16 cellular contexts compared by ENCODE assay signal in genomic region chr7:157483515-157483914, GRCh38.
DNase-seq lines count a peak whose midpoint lies in the region; ATAC-seq and TF ChIP-seq lines count a peak whose summit lies in the region.
"Had no signal": no experiment of that assay in that cellular context is flagged by ENCODE, and none has a peak within 500 bp of the region (broad histone marks: within the 10 kb centered on the region; RNA-seq: fewer than 3 reads in every experiment).

No MANE protein-coding gene starts in this region.

- peak overlapping the region; percentile 29 for H3K27ac Mint-ChIP-seq in T-helper 2 cell treated with Interferon-gamma antibody and Interleukin-4, amounts not matched to agents 5 μg/mL and 100 μg/mL, for 36 hours

- H3K9me3 ChIP-seq in BLaER1 treated with 17β-estradiol and CSF1 and Interleukin-3, amounts not matched to agents 10 nM and 100 nM (replicated peaks in 1 of 11), result no peaks in the 10 kb centered on the region

- TF ChIP-seq CTCF in coronary artery (IDR thresholded peaks at IDR 0.05), result no peak
- TF ChIP-seq CTCF in GM10248 (IDR thresholded peaks at IDR 0.05; ENCODE audit: control extremely low read depth, extremely low read depth, low read depth, missing control alignments), result no peak

- CTCF ChIA-PET in GM10248 (lab: Yijun Ruan, JAX), result no interaction called here

- POLR2A ChIA-PET in GM10248 (lab: Yijun Ruan, JAX), result no interaction called here

- no peak for DNase-seq in T-helper 2 cell treated with Interferon-gamma antibody and Interleukin-4, amounts not matched to agents 5 μg/mL and 100 μg/mL, for 36 hours (ENCODE audit: low spot score)
- DNase-seq in T-helper 2 cell, result no peak
- DNase-seq in coronary artery (ENCODE audit: low spot score), result peak; percentile 38
- peak; percentile 53 for DNase-seq in sciatic nerve (ENCODE audit: low spot score)
- no peak for DNase-seq in pons (ENCODE audit: low spot score)
- no peak for DNase-seq in GM10248 (ENCODE audit: extremely low spot score)
- DNase-seq: C1 segment of cervical spinal cord, GF-D8, GOT3, Karpas-422, MM.1S, NCI-H1092 treated with DMSO at 0.1 percent for 48 hours, NCI-H1694, NCI-H510A treated with DMSO at 0.1 percent for 48 hours had no signal

- peaks cover 0 to 35% (median 11%) of the 10 kb centered on the region in 11 experiments; a peak in 11 of 22 replicates for H3K27me3 ChIP-seq in BLaER1 treated with 17β-estradiol and CSF1 and Interleukin-3, amounts not matched to agents 10 nM and 100 nM

- no peak overlapping the region for H3K4me3 ChIP-seq in BLaER1 treated with 17β-estradiol and CSF1 and Interleukin-3, amounts not matched to agents 10 nM and 100 nM
- no peak overlapping the region for H3K4me3 ChIP-seq in coronary artery

- ATAC-seq in sciatic nerve (no peak), HG03432 (IDR thresholded peaks at IDR 0.05; ENCODE audit: unreplicated experiment) (no peak)

- H3K4me1 ChIP-seq in BLaER1 treated with 17β-estradiol and CSF1 and Interleukin-3, amounts not matched to agents 10 nM and 100 nM, result peaks cover 17 to 37% (median 31%) of the 10 kb centered on the region in 10 experiments

- no peak overlapping the region for H3K4me3 Mint-ChIP-seq in T-helper 2 cell treated with Interferon-gamma antibody and Interleukin-4, amounts not matched to agents 5 μg/mL and 100 μg/mL, for 36 hours

- intact Hi-C loops in sciatic nerve (cut with DNase I), result no loop called here

- peaks cover 0 to 7% (median 0%) of the 10 kb centered on the region in 11 experiments; a peak in 3 of 22 replicates for H4K20me1 ChIP-seq in BLaER1 treated with 17β-estradiol and CSF1 and Interleukin-3, amounts not matched to agents 10 nM and 100 nM

- no peak overlapping the region for H3K9ac ChIP-seq in BLaER1 treated with 17β-estradiol and CSF1 and Interleukin-3, amounts not matched to agents 10 nM and 100 nM

- H3K4me2 ChIP-seq in BLaER1 treated with 17β-estradiol and CSF1 and Interleukin-3, amounts not matched to agents 10 nM and 100 nM, result peak overlapping the region in 7 of 11 experiments; percentile 17 to 65 (median 60); a peak in 9 of 22 replicates

- H3K27ac ChIP-seq in BLaER1 treated with 17β-estradiol and CSF1 and Interleukin-3, amounts not matched to agents 10 nM and 100 nM, result no peak overlapping the region
- no peak overlapping the region for H3K27ac ChIP-seq in coronary artery

- peaks cover 2% of the 10 kb centered on the region for H3K27me3 Mint-ChIP-seq in T-helper 2 cell treated with Interferon-gamma antibody and Interleukin-4, amounts not matched to agents 5 μg/mL and 100 μg/mL, for 36 hours (ENCODE audit: low read depth)

- peaks cover 3% of the 10 kb centered on the region for H3K36me3 Mint-ChIP-seq in T-helper 2 cell treated with Interferon-gamma antibody and Interleukin-4, amounts not matched to agents 5 μg/mL and 100 μg/mL, for 36 hours (ENCODE audit: low read depth)

- H3K4me1 Mint-ChIP-seq in T-helper 2 cell treated with Interferon-gamma antibody and Interleukin-4, amounts not matched to agents 5 μg/mL and 100 μg/mL, for 36 hours (ENCODE audit: low read depth), result peaks cover 19% of the 10 kb centered on the region

- H3K9me3 Mint-ChIP-seq in T-helper 2 cell treated with Interferon-gamma antibody and Interleukin-4, amounts not matched to agents 5 μg/mL and 100 μg/mL, for 36 hours, result peaks cover 4% of the 10 kb centered on the region

- H3K36me3 ChIP-seq in BLaER1 treated with 17β-estradiol and CSF1 and Interleukin-3, amounts not matched to agents 10 nM and 100 nM, result no peaks in the 10 kb centered on the region

Comparison
In these comparisons a context has a peak if more than half of its experiments do, and no peak if none do; other contexts are left out.
1. DNase-seq: peak in coronary artery (single experiment) and sciatic nerve (single experiment); none in T-helper 2 cell treated with Interferon-gamma antibody and Interleukin-4, amounts not matched to agents 5 μg/mL and 100 μg/mL, for 36 hours (single experiment), T-helper 2 cell (0 of 5), pons (single experiment) and GM10248 (single experiment).